ENCODE assay signal across 19 cellular contexts in the genomic region with DNA sequence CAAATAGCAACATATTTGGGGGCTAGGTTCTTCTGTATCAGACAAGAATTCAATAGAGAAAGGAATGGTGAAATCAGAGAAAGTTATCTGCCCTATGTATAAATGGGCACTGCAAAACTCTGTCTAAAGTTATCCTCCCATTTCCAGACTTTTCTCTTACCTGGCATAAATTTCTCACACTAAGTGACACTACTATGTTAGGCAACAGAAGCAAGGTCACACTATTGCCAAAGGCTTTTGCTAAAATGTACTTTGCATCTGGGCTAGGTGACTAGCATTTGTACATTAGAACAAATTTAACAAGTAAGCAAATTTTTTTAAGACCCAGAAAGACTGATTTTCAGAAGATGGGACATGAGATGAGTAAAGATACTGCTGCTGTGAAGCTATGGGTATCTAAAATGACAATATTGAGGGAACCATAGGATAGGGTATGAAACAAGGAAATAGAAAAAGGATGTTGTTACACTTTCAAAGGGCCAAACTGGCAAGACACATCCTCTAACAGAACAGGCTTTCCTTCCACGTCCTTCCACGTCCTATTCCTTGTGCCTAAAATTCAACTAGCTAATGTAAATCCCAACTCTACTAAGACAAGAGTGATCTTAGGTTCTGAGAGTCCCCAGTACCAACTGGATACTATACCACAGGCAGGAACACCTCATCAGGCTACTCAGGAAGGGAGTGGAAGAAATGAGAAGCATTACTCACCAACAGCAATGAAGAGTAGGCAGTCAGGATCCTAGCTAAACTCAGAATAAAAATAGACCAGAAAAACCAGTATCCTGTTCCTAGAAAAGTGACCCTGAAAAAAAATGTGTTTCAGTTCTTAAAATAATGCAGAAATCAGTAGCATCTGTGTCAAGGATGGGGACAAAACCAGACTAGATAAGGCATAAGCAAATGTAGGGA. TPM values are rescaled to one million over a fixed set of nuclear protein-coding genes. Genes with fewer than 3 reads are reported as not detected.
DNase-seq lines count a peak whose midpoint lies in the region; ATAC-seq and TF ChIP-seq lines count a peak whose summit lies in the region.
"Had no signal": no experiment of that assay in that cellular context is flagged by ENCODE, and none has a peak within 500 bp of the region (broad histone marks: within the 10 kb centered on the region; RNA-seq: fewer than 3 reads in every experiment).

No MANE protein-coding gene starts in this region.

- H3K9me3 ChIP-seq in mammary epithelial cell (replicated peaks; ENCODE audit: insufficient read depth, low read length) (no peaks in the 10 kb centered on the region), RWPE2 (ENCODE audit: severe bottlenecking) (peaks cover 1% of the 10 kb centered on the region)

- H3K4me3 Mint-ChIP-seq in MCF 10A (ENCODE audit: unreplicated experiment): no peak overlapping the region
- H3K4me3 Mint-ChIP-seq: activated naive CD8-positive, alpha-beta T cell; endodermal cell; naive thymus-derived CD4-positive, alpha-beta T cell; T-cell had no signal

- dilution Hi-C loops in mammary epithelial cell (cut with HindIII; ENCODE audit: low sequenced_read_pairs): no loop called here

- no peaks in the 10 kb centered on the region for H3K36me3 ChIP-seq in mammary epithelial cell (ENCODE audit: insufficient read depth, low read length)
- no peaks in the 10 kb centered on the region for H3K36me3 ChIP-seq in RWPE2 (ENCODE audit: low read depth)

- H3K4me1 ChIP-seq in mammary epithelial cell (ENCODE audit: insufficient read depth, low read length) (peaks cover 9% of the 10 kb centered on the region), RWPE2 (ENCODE audit: insufficient read depth, poor library complexity, severe bottlenecking) (peaks cover 6% of the 10 kb centered on the region)

- in situ Hi-C loops in mammary epithelial cell (cut with MboI; ENCODE audit: low sequenced_read_pairs in 2 of 2): no loop called here

- H3K9me3 Mint-ChIP-seq in MCF 10A (ENCODE audit: unreplicated experiment): no peaks in the 10 kb centered on the region
- H3K9me3 Mint-ChIP-seq: endodermal cell, T-cell had no signal

- 96% methylated on average over 2 of the region's 2 CpGs for WGBS in mammary epithelial cell (ENCODE audit: low coverage, missing lambda C conversion rate)

- peak overlapping the region; percentile 65 for H2AFZ ChIP-seq in mammary epithelial cell (ENCODE audit: low read depth, low read length)
- H2AFZ ChIP-seq: hepatocyte had no signal

- H3K4me3 ChIP-seq in mammary epithelial cell (replicated peaks in 1 of 3; ENCODE audit: insufficient read depth in 1 of 3, low read depth in 2 of 3, low read length in 3 of 3): no peak overlapping the region
- no peak overlapping the region for H3K4me3 ChIP-seq in RWPE2 (ENCODE audit: severe bottlenecking)
- H3K4me3 ChIP-seq in fibroblast of pulmonary artery (replicated peaks; ENCODE audit: low read depth, low read length): no peak overlapping the region
- H3K4me3 ChIP-seq: hepatocyte had no signal

- no peaks in the 10 kb centered on the region for H3K27me3 ChIP-seq in mammary epithelial cell (ENCODE audit: insufficient read depth, low read length)
- no peaks in the 10 kb centered on the region for H3K27me3 ChIP-seq in RWPE2 (ENCODE audit: insufficient read depth, poor library complexity, severe bottlenecking)
- H3K27me3 ChIP-seq: hepatocyte had no signal

- H3K79me2 ChIP-seq in mammary epithelial cell (ENCODE audit: insufficient read depth, low read length): no peaks in the 10 kb centered on the region
- H3K79me2 ChIP-seq: hepatocyte had no signal

- no peak for TF ChIP-seq CTCF in mammary epithelial cell (conservative IDR thresholded peaks at IDR 0.05 in 1 of 2, IDR thresholded peaks at IDR 0.05 in 1 of 2; ENCODE audit: extremely low read depth in 1 of 2, insufficient read depth in 1 of 2, low read depth in 1 of 2, low read length in 2 of 2)
- no peak for TF ChIP-seq CTCF in MCF 10A (IDR thresholded peaks at IDR 0.05; ENCODE audit: unreplicated experiment)
- TF ChIP-seq CTCF in RWPE2 (IDR thresholded peaks at IDR 0.05; ENCODE audit: poor library complexity, severe bottlenecking): no peak
- TF ChIP-seq CTCF in fibroblast of pulmonary artery (IDR thresholded peaks at IDR 0.05; ENCODE audit: low read length, missing control alignments): no peak

- BruUV-seq in mammary epithelial cell (replicated peaks; lab: Mats Ljungman, UMichigan) (no TSS peak), MCF 10A (replicated peaks; lab: Mats Ljungman, UMichigan) (no TSS peak)

- H3K36me3 Mint-ChIP-seq in MCF 10A (ENCODE audit: insufficient read depth, unreplicated experiment): peaks cover 4% of the 10 kb centered on the region
- H3K36me3 Mint-ChIP-seq: naive thymus-derived CD4-positive, alpha-beta T cell; T-cell had no signal

- DNase-seq in mammary epithelial cell: peak; percentile 85
- DNase-seq in MCF 10A (ENCODE audit: unreplicated experiment): no peak
- DNase-seq in RWPE2 (ENCODE audit: low spot score): no peak
- DNase-seq in fibroblast of pulmonary artery (ENCODE audit: low read depth): peak; percentile 22
- DNase-seq in NCI-H1930 (lab: John Stamatoyannopoulos, UW): no peak
- DNase-seq in NAMALWA (ENCODE audit: low spot score): no peak
- no peak for DNase-seq in GF-D8 (lab: John Stamatoyannopoulos, UW)
- DNase-seq: 8988T; activated CD4-positive, alpha-beta T cell treated with anti-CD3 and anti-CD28 coated beads for 1 hour; endodermal cell; left ventricle myocardium superior; naive thymus-derived CD4-positive, alpha-beta T cell; NCI-H446; T-cell had no signal

- peak; percentile 84 for ATAC-seq in RWPE2 (ENCODE audit: low read depth)
- no peak for ATAC-seq in HG02852 (IDR thresholded peaks at IDR 0.05; ENCODE audit: unreplicated experiment)
- ATAC-seq: left ventricle myocardium superior; naive thymus-derived CD4-positive, alpha-beta T cell; T-cell had no signal

- H3K4me1 Mint-ChIP-seq in MCF 10A (ENCODE audit: insufficient read depth, unreplicated experiment): peaks cover 8% of the 10 kb centered on the region
- H3K4me1 Mint-ChIP-seq: endodermal cell; naive thymus-derived CD4-positive, alpha-beta T cell; T-cell had no signal

- H3K9ac ChIP-seq in mammary epithelial cell (ENCODE audit: insufficient read depth, low read length): no peak overlapping the region

- no peaks in the 10 kb centered on the region for H4K20me1 ChIP-seq in mammary epithelial cell (ENCODE audit: insufficient read depth, low read length)

- no peak overlapping the region for H3K27ac Mint-ChIP-seq in MCF 10A (ENCODE audit: low read depth, unreplicated experiment)
- H3K27ac Mint-ChIP-seq: activated naive CD8-positive, alpha-beta T cell; endodermal cell; naive thymus-derived CD4-positive, alpha-beta T cell; T-cell had no signal

- peak overlapping the region; percentile 63 for H3K4me2 ChIP-seq in mammary epithelial cell (ENCODE audit: insufficient read depth, low read depth, low read length)
- H3K4me2 ChIP-seq: hepatocyte had no signal

- POLR2A ChIA-PET in MCF 10A (lab: Yijun Ruan, JAX): no interaction called here

- CTCF ChIA-PET in mammary epithelial cell (lab: Charles Lee; ENCODE audit: low non-redundant PET) (no interaction called here), MCF 10A (lab: Yijun Ruan, JAX) (no interaction called here)

- H3K27me3 Mint-ChIP-seq in MCF 10A (ENCODE audit: insufficient read depth, unreplicated experiment): no peaks in the 10 kb centered on the region

- H3K27ac ChIP-seq in mammary epithelial cell (ENCODE audit: insufficient read depth, low read depth, low read length) (no peak overlapping the region), RWPE2 (ENCODE audit: poor library complexity, severe bottlenecking) (no peak overlapping the region)
- H3K27ac ChIP-seq: hepatocyte had no signal

- intact Hi-C loops in mammary epithelial cell (cut with micrococcal nuclease): no loop called here
- intact Hi-C loops in MCF 10A (cut with micrococcal nuclease): no loop called here

RNA-seq across cellular contexts. Expression of gene GDPD4, which starts 22.6 kb away (rescaled TPM):
- total RNA-seq in mammary epithelial cell (not detected), MCF 10A (2022) (not detected in 2 replicates)
- not detected for polyA plus RNA-seq in mammary epithelial cell
- not detected for polyA minus RNA-seq in mammary epithelial cell
- total RNA-seq: cardiac septum; endodermal cell; left ventricle myocardium superior; naive thymus-derived CD4-positive, alpha-beta T cell; pulmonary artery endothelial cell; T-cell had no signal
- polyA plus RNA-seq: naive thymus-derived CD4-positive, alpha-beta T cell had no signal

Comparison
In these comparisons a context has a peak if more than half of its experiments do, and no peak if none do; other contexts are left out.
1. DNase-seq: peak in mammary epithelial cell (single experiment) and fibroblast of pulmonary artery (single experiment); none in MCF 10A (single experiment), RWPE2 (single experiment), NCI-H1930 (0 of 2), NAMALWA (single experiment) and GF-D8 (single experiment).